Comparison of ENCODE assay signal across 13 cellular contexts in genomic region chr12:57389033-57389432, GRCh38. TPM values are rescaled to one million over a fixed set of nuclear protein-coding genes. Genes with fewer than 3 reads are reported as not detected.
A peak's percentile ranks its signal among the peaks of the same experiment; 100 is the strongest.
DNase-seq lines count a peak whose midpoint lies in the region; TF ChIP-seq lines count a peak whose summit lies in the region.
"Had no signal": no experiment of that assay in that cellular context is flagged by ENCODE, and none has a peak within 500 bp of the region (broad histone marks: within the 10 kb centered on the region; RNA-seq: fewer than 3 reads in every experiment).

No MANE protein-coding gene starts in this region.

- POLR2A ChIA-PET in PC-9 (lab: Charles Lee; ENCODE audit: unreplicated experiment), result interaction anchor here (0.7 kb wide), 1 partner anchor 49 kb away, joined by 5 read pairs; no protein-coding TSS in a partner anchor

- H3K27ac ChIP-seq in PC-9, result peak overlapping the region; percentile 53

- H3K9me2 ChIP-seq in PC-9 (ENCODE audit: insufficient read depth), result no peaks in the 10 kb centered on the region

- H3K4me3 ChIP-seq in PC-9 (no peak overlapping the region), epithelial cell of esophagus (ENCODE audit: low read length) (no peak overlapping the region)

- peaks cover 21% of the 10 kb centered on the region for H3K36me3 Mint-ChIP-seq in progenitor cell of endocrine pancreas (ENCODE audit: insufficient read depth)

- DNase-seq in GM04504 (ENCODE audit: low read depth) (peak; percentile 53), PC-9 (peak in 1 of 2 experiments; percentile 68), epithelial cell of esophagus (ENCODE audit: low read depth) (peak; percentile 85), renal cortical epithelial cell (ENCODE audit: low read depth) (peak; percentile 96), NOMO-1 treated with dmso at 0.1 percent for 144 hours (lab: John Stamatoyannopoulos, UW; ENCODE audit: unreplicated experiment) (no peak), progenitor cell of endocrine pancreas (ENCODE audit: low spot score, unreplicated experiment) (no peak), germinal center (ENCODE audit: low spot score) (no peak)
- DNase-seq: activated CD4-positive, alpha-beta T cell treated with anti-CD3 and anti-CD28 coated beads for 48 hours; GDM1; NCI-H1694 treated with DMSO at 0.1 percent for 48 hours; SHP77 treated with DMSO at 0.1 percent for 48 hours had no signal

- H2AFZ ChIP-seq in PC-9, result no peak overlapping the region

- H3K4me1 Mint-ChIP-seq in progenitor cell of endocrine pancreas (ENCODE audit: low read depth), result no peaks in the 10 kb centered on the region

- H3F3A ChIP-seq in PC-9 (ENCODE audit: insufficient read depth, low read depth), result peaks cover 11% of the 10 kb centered on the region; the same call in 1 of the 2 replicates

- intact Hi-C loops in PC-9 (cut with micrococcal nuclease; ENCODE audit: unreplicated experiment), result no loop called here

- H3K27me3 Mint-ChIP-seq in progenitor cell of endocrine pancreas, result no peaks in the 10 kb centered on the region

- H3K27ac Mint-ChIP-seq in progenitor cell of endocrine pancreas, result no peak overlapping the region

- no peaks in the 10 kb centered on the region for H3K27me3 ChIP-seq in PC-9 (ENCODE audit: insufficient read depth, low read depth)

- H3K36me3 ChIP-seq in PC-9 (ENCODE audit: low read depth), result peaks cover 4% of the 10 kb centered on the region; the same call in 1 of the 2 replicates

- CTCF ChIA-PET in PC-9 (lab: Charles Lee), result interaction anchor here (0.5 kb wide), 1 partner anchor 69 kb away, joined by 6 read pairs; no protein-coding TSS in a partner anchor

- no peak overlapping the region for H3K4me3 Mint-ChIP-seq in progenitor cell of endocrine pancreas (ENCODE audit: low read depth)

- H3K4me1 ChIP-seq in PC-9 (replicated peaks; ENCODE audit: insufficient read depth), result peaks cover 12% of the 10 kb centered on the region

- 0 out of 2 replicates have a peak, but pooled peaks cover 2% of the 10 kb centered on the region for H3K79me2 ChIP-seq in PC-9 (ENCODE audit: low read depth)

- H3K9me3 ChIP-seq in PC-9 (ENCODE audit: insufficient read depth, low read depth), result no peaks in the 10 kb centered on the region

- TF ChIP-seq CTCF in PC-9 (conservative IDR thresholded peaks at IDR 0.05) (no peak), epithelial cell of esophagus (IDR thresholded peaks at IDR 0.05; ENCODE audit: insufficient read depth, low read depth, low read length, missing control alignments) (no peak), progenitor cell of endocrine pancreas (IDR thresholded peaks at IDR 0.05; ENCODE audit: unreplicated experiment) (no peak)

- BruUV-seq in PC-9 (replicated peaks; lab: Mats Ljungman, UMichigan), result no TSS peak

- 0 out of 2 replicates have a peak overlapping the region, but pooled peaks have one; percentile 22 for H3K4me2 ChIP-seq in PC-9

- H4K20me1 ChIP-seq in PC-9 (ENCODE audit: insufficient read depth), result no peaks in the 10 kb centered on the region; the same call in 1 of the 2 replicates

- no peaks in the 10 kb centered on the region for H3K9me3 Mint-ChIP-seq in progenitor cell of endocrine pancreas (ENCODE audit: low read depth)

RNA-seq across cellular contexts. Expression of gene R3HDM2, which starts 41.8 kb away (rescaled TPM):
- 54.4 and 65.1 TPM in 2 replicates for total RNA-seq in PC-9 (2021)
- 2.6 and 32.1 TPM in 2 replicates for total RNA-seq in renal cortical epithelial cell
- 85.9 and 86.8 TPM in 2 replicates for total RNA-seq in progenitor cell of endocrine pancreas

RNA-seq across cellular contexts. Expression of gene INHBC, which starts 45.6 kb away (rescaled TPM):
- total RNA-seq in PC-9 (2021) (0.35 TPM in 1 of 2 replicates, not detected in the other), renal cortical epithelial cell (not detected in 2 replicates), progenitor cell of endocrine pancreas (0.16 TPM in 1 of 2 replicates, not detected in the other)
- total RNA-seq: glomerular endothelial cell, subcutaneous adipose tissue had no signal

Comparison
In these comparisons a context has a peak if more than half of its experiments do, and no peak if none do; other contexts are left out.
1. DNase-seq: peak in GM04504 (single experiment), epithelial cell of esophagus (single experiment) and renal cortical epithelial cell (single experiment); none in NOMO-1 treated with dmso at 0.1 percent for 144 hours (single experiment), progenitor cell of endocrine pancreas (single experiment) and germinal center (single experiment).